9 cellular contexts compared by ENCODE assay signal in the genomic region with DNA sequence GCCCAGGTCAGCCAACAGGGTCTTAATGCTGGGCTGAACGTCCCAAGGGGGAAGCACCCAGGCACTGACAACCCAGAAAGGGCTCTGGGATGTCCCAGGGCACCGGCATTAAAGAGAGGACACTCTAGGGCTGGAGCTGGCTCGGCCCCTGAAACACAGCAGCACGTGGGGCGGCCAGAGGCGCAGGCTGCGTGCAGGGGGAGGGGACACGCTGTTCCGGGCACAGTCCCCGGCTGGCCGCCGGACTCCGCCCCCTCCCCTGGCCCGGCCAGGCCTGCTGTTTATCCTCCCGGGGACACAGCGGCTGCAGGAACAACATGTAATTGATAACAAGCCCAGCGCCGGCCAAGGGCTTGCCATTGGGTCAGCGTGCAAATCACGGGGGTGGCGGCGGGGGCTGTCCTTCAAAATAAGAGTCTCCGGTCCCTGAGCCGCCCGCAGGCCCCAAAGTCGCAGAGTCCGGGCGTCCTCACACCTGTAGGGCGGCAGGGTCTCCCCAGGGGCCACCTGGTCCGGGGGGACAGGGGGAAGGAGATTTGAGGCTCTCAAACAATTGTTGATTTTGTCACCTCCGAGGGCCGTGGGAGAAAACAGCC. TPM values are rescaled to one million over a fixed set of nuclear protein-coding genes. Genes with fewer than 3 reads are reported as not detected.
DNase-seq lines count a peak whose midpoint lies in the region; ATAC-seq lines count a peak whose summit lies in the region.
"Had no signal": no experiment of that assay in that cellular context is flagged by ENCODE, and none has a peak within 500 bp of the region (broad histone marks: within the 10 kb centered on the region; RNA-seq: fewer than 3 reads in every experiment).

No MANE protein-coding gene starts in this region.

- DNase-seq in NCI-H1417 (lab: John Stamatoyannopoulos, UW) = peak in 2 of 3 experiments; percentile 48 to 65
- no peak for DNase-seq in NCI-H1417 treated with DMSO at 0.1 percent for 48 hours (lab: John Stamatoyannopoulos, UW)
- peak; percentile 5 for DNase-seq in NCI-H748 treated with DMSO at 0.1 percent for 48 hours (lab: John Stamatoyannopoulos, UW)
- peak; percentile 59 to 98 (median 93) for DNase-seq in caudate nucleus (lab: John Stamatoyannopoulos, UW)
- DNase-seq in iPS-NIHi7 (ENCODE audit: extremely low spot score) = peak; percentile 93
- peak; percentile 94 for DNase-seq in sciatic nerve (ENCODE audit: low spot score)
- no peak for DNase-seq in SKM-1 treated with dmso at 0.1 percent for 144 hours (lab: John Stamatoyannopoulos, UW; ENCODE audit: unreplicated experiment)

- H3K27ac ChIP-seq in caudate nucleus (ENCODE audit: low read depth, low read length) = peak overlapping the region; percentile 94

- intact Hi-C loops in sciatic nerve (cut with DNase I) = loop anchor here (2.0 kb wide), 1 partner anchor 33 kb away; no protein-coding TSS in a partner anchor

- ATAC-seq in sciatic nerve (peak; percentile 92), HG03439 (IDR thresholded peaks at IDR 0.05; ENCODE audit: unreplicated experiment) (no peak)
- ATAC-seq: A549 had no signal

RNA-seq across cellular contexts. Expression of gene KLF15, which starts 1.3 kb away (rescaled TPM):
- total RNA-seq in sciatic nerve = 22.7 TPM

RNA-seq across cellular contexts. Expression of gene CFAP100, which starts 38.8 kb away (rescaled TPM):
- 1.5 TPM for total RNA-seq in sciatic nerve

Comparison
In these comparisons a context has a peak if more than half of its experiments do, and no peak if none do; other contexts are left out.
1. DNase-seq: peak in NCI-H1417 (2 of 3), NCI-H748 treated with DMSO at 0.1 percent for 48 hours (single experiment), caudate nucleus (61 of 61), iPS-NIHi7 (single experiment) and sciatic nerve (single experiment); none in NCI-H1417 treated with DMSO at 0.1 percent for 48 hours (single experiment) and SKM-1 treated with dmso at 0.1 percent for 144 hours (single experiment).